8 cellular contexts compared by ENCODE assay signal in the genomic region with DNA sequence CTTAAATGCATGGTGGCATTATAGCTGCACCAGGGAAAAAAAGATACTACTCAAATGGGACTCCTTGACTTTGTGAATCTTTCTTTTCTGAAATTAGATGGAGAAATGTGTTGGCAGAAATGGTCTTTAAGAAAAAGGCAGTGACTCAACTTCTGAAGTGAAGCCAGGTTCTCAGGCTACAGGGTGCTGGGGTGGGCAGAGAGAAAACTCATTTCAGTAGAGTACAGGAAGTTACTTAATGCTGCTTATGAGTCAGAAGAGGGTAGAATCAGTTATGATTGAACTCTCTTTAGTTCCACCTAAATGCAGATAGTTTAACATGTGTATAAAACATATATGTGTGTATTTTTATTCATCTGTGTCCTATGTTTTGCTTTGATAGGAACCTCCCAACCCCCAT.
A peak's percentile ranks its signal among the peaks of the same experiment; 100 is the strongest.
DNase-seq lines count a peak whose midpoint lies in the region; ATAC-seq and TF ChIP-seq lines count a peak whose summit lies in the region.

No MANE protein-coding gene starts in this region.

- POLR2A ChIA-PET in activated CD4-positive, alpha-beta memory T cell treated with anti-CD3 and anti-CD28 coated beads, Interleukin-2, amount 10 ng/mL, durations not matched to agents 7 days and 5 days (lab: Charles Lee) = interaction anchor here (0.6 to 1.4 kb wide), 4 partner anchors 10 to 20 kb away, joined by 3 to 5 read pairs (median 3); no protein-coding TSS in a partner anchor

- ATAC-seq in GM19467 (IDR thresholded peaks at IDR 0.05; ENCODE audit: unreplicated experiment) = peak; percentile 99
- ATAC-seq in HG03460 (IDR thresholded peaks at IDR 0.05; ENCODE audit: unreplicated experiment) = peak; percentile 98
- ATAC-seq in foreskin keratinocyte = peak; percentile 98

- H4K91ac ChIP-seq in neuronal stem cell (ENCODE audit: low read depth, low read length, poor library complexity) = no peak overlapping the region

- no peak overlapping the region for H3K18ac ChIP-seq in neuronal stem cell (ENCODE audit: low read length)

- H2BK12ac ChIP-seq in neuronal stem cell (ENCODE audit: low read length) = no peak overlapping the region

- no peaks in the 10 kb centered on the region for H3K79me1 ChIP-seq in neuronal stem cell (ENCODE audit: low read depth, low read length)

- H2AFZ ChIP-seq in neuronal stem cell (ENCODE audit: low read length) = no peak overlapping the region

- peak overlapping the region; percentile 5 for H3K4me3 Mint-ChIP-seq in activated CD4-positive, alpha-beta memory T cell treated with anti-CD3 and anti-CD28 coated beads, Interleukin-2, amount 10 ng/mL, durations not matched to agents 7 days and 5 days

- H3K27me3 ChIP-seq in foreskin keratinocyte (no peaks in the 10 kb centered on the region), neuronal stem cell (ENCODE audit: control insufficient read depth in 3 of 3, insufficient read depth in 3 of 3, low read depth in 1 of 3, low read length in 3 of 3) (no peaks in the 10 kb centered on the region)

- in situ Hi-C loops in G401 (cut with HindIII; ENCODE audit: low sequenced_read_pairs) = no loop called here

- H2BK120ac ChIP-seq in neuronal stem cell (ENCODE audit: low read depth, low read length) = no peak overlapping the region

- H3K4me2 ChIP-seq in neuronal stem cell (ENCODE audit: insufficient read depth, low read length, poor library complexity, severe bottlenecking) = no peak overlapping the region

- H2BK5ac ChIP-seq in neuronal stem cell (ENCODE audit: low read length) = no peak overlapping the region

- no peaks in the 10 kb centered on the region for H3K27me3 Mint-ChIP-seq in activated CD4-positive, alpha-beta memory T cell treated with anti-CD3 and anti-CD28 coated beads, Interleukin-2, amount 10 ng/mL, durations not matched to agents 7 days and 5 days

- H3K4ac ChIP-seq in neuronal stem cell (ENCODE audit: low read length) = no peak overlapping the region

- H3K9me3 ChIP-seq in neuronal stem cell (replicated peaks in 1 of 2; ENCODE audit: control insufficient read depth in 2 of 2, insufficient read depth in 1 of 2, low read depth in 1 of 2, low read length in 2 of 2) = no peaks in the 10 kb centered on the region

- CTCF ChIA-PET in activated CD4-positive, alpha-beta memory T cell treated with anti-CD3 and anti-CD28 coated beads, Interleukin-2, amount 10 ng/mL, durations not matched to agents 7 days and 5 days (lab: Charles Lee) = no interaction called here

- H3K36me3 ChIP-seq in neuronal stem cell (replicated peaks in 1 of 2; ENCODE audit: control insufficient read depth in 2 of 2, insufficient read depth in 2 of 2, low read length in 2 of 2) = no peaks in the 10 kb centered on the region

- H3K27ac Mint-ChIP-seq in activated CD4-positive, alpha-beta memory T cell treated with anti-CD3 and anti-CD28 coated beads, Interleukin-2, amount 10 ng/mL, durations not matched to agents 7 days and 5 days = peak overlapping the region; percentile 87

- H3K23ac ChIP-seq in neuronal stem cell (ENCODE audit: low read depth, low read length, poor library complexity) = no peak overlapping the region

- H3K4me3 ChIP-seq in neuronal stem cell (ENCODE audit: low read length in 2 of 2) = no peak overlapping the region

- DNase-seq in CD1c-positive myeloid dendritic cell (ENCODE audit: extremely low spot score) = peak; percentile 83
- DNase-seq in activated CD4-positive, alpha-beta memory T cell treated with anti-CD3 and anti-CD28 coated beads, Interleukin-2, amount 10 ng/mL, durations not matched to agents 7 days and 5 days = peak; percentile 66
- peak; percentile 64 to 85 for DNase-seq in foreskin keratinocyte
- DNase-seq in superior temporal gyrus (ENCODE audit: extremely low spot score) = peak; percentile 54
- DNase-seq in neuronal stem cell (ENCODE audit: low spot score) = no peak
- no peak for DNase-seq in G401 (ENCODE audit: low spot score)

- peaks cover 12% of the 10 kb centered on the region for H3K36me3 Mint-ChIP-seq in activated CD4-positive, alpha-beta memory T cell treated with anti-CD3 and anti-CD28 coated beads, Interleukin-2, amount 10 ng/mL, durations not matched to agents 7 days and 5 days (ENCODE audit: low read depth)

- peaks cover 8% of the 10 kb centered on the region for H3K9me3 Mint-ChIP-seq in activated CD4-positive, alpha-beta memory T cell treated with anti-CD3 and anti-CD28 coated beads, Interleukin-2, amount 10 ng/mL, durations not matched to agents 7 days and 5 days

- TF ChIP-seq CTCF in foreskin keratinocyte (conservative IDR thresholded peaks at IDR 0.05) = no peak

- peaks cover 53% of the 10 kb centered on the region for H3K4me1 Mint-ChIP-seq in activated CD4-positive, alpha-beta memory T cell treated with anti-CD3 and anti-CD28 coated beads, Interleukin-2, amount 10 ng/mL, durations not matched to agents 7 days and 5 days

- no peak overlapping the region for H2AK5ac ChIP-seq in neuronal stem cell (ENCODE audit: low read depth, low read length)

- H2BK15ac ChIP-seq in neuronal stem cell (ENCODE audit: low read length) = no peak overlapping the region

- H3K14ac ChIP-seq in neuronal stem cell (ENCODE audit: low read length) = no peak overlapping the region

- peak overlapping the region; percentile 21 for H3K27ac ChIP-seq in foreskin keratinocyte
- no peak overlapping the region for H3K27ac ChIP-seq in neuronal stem cell (replicated peaks; ENCODE audit: low read length)

- H3K9ac ChIP-seq in neuronal stem cell (ENCODE audit: low read depth, low read length, poor library complexity) = no peak overlapping the region

- H4K8ac ChIP-seq in neuronal stem cell (ENCODE audit: low read depth, low read length) = no peak overlapping the region

- H3K4me1 ChIP-seq in foreskin keratinocyte (peaks cover 6% of the 10 kb centered on the region), neuronal stem cell (ENCODE audit: control insufficient read depth in 2 of 2, insufficient read depth in 1 of 2, low read depth in 1 of 2, low read length in 2 of 2) (peaks cover 0 to 3% of the 10 kb centered on the region in 2 donors)

Comparison
In these comparisons a context has a peak if more than half of its experiments do, and no peak if none do; other contexts are left out.
1. DNase-seq: peak in CD1c-positive myeloid dendritic cell (single experiment), activated CD4-positive, alpha-beta memory T cell treated with anti-CD3 and anti-CD28 coated beads, Interleukin-2, amount 10 ng/mL, durations not matched to agents 7 days and 5 days (single experiment), foreskin keratinocyte (2 of 2) and superior temporal gyrus (single experiment); none in neuronal stem cell (single experiment) and G401 (single experiment).
2. Peak in every context shown above with its lines, with median percentiles within 50 percentile points of each other: ATAC-seq.